ENCODE assay signal across 2 cellular contexts in the genomic region with DNA sequence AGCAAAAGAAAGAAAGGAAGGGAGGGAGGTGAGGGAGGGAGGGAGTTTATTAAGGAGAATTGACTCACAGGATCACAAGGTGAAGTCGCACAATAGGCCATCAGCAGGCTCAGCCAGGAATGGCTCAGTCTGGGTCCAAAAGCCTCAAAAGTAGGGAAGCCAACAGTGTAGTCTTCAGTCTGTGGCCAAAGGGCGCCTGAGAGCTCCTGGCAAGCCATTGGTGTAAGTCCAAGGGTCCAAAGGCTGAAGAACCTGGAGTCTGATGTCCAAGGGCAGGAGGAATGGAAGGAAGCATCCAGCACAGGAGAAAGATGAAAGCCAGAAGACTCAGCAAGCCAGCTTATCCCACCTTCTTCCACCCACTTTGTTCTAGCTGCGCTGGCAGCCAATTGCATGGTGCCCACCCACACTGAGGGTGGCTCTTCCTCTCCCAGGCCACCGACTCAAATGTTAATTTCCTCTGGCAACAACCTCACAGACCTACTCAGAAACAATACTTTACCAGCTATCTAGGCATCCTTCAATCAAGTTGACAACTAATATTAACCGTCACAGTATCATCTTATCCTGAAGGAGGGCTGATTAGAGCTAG.
A peak's percentile ranks its signal among the peaks of the same experiment; 100 is the strongest.
TF ChIP-seq lines count a peak whose summit lies in the region.

No MANE protein-coding gene starts in this region.

TF ChIP-seq in liver, 16 proteins besides CTCF, POLR2A, EP300 and RAD21:
- TF ChIP-seq GABPA (IDR thresholded peaks at IDR 0.05 in 1 of 2, conservative IDR thresholded peaks at IDR 0.05 in 1 of 2) (no peak), TAF1 (conservative IDR thresholded peaks at IDR 0.05) (no peak), FOXA1 (IDR thresholded peaks at IDR 0.05) (no peak), RXRA (IDR thresholded peaks at IDR 0.05) (peak; percentile 60 to 64), JUND (IDR thresholded peaks at IDR 0.05) (peak in 1 of 2 donors; percentile 48), EGR1 (IDR thresholded peaks at IDR 0.05; ENCODE audit: low read depth in 2 of 2) (no peak), NR2F2 (IDR thresholded peaks at IDR 0.05) (no peak), HNF4G (IDR thresholded peaks at IDR 0.05) (peak; percentile 89), SP1 (IDR thresholded peaks at IDR 0.05) (peak; percentile 46), YY1 (IDR thresholded peaks at IDR 0.05) (no peak), HNF4A (conservative IDR thresholded peaks at IDR 0.05) (peak; percentile 94 to 97), FOXA2 (IDR thresholded peaks at IDR 0.05) (no peak)
- TF ChIP-seq, protein P1, sequence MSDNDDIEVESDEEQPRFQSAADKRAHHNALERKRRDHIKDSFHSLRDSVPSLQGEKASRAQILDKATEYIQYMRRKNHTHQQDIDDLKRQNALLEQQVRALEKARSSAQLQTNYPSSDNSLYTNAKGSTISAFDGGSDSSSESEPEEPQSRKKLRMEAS (IDR thresholded peaks at IDR 0.05) = no peak
- TF ChIP-seq, protein P2, sequence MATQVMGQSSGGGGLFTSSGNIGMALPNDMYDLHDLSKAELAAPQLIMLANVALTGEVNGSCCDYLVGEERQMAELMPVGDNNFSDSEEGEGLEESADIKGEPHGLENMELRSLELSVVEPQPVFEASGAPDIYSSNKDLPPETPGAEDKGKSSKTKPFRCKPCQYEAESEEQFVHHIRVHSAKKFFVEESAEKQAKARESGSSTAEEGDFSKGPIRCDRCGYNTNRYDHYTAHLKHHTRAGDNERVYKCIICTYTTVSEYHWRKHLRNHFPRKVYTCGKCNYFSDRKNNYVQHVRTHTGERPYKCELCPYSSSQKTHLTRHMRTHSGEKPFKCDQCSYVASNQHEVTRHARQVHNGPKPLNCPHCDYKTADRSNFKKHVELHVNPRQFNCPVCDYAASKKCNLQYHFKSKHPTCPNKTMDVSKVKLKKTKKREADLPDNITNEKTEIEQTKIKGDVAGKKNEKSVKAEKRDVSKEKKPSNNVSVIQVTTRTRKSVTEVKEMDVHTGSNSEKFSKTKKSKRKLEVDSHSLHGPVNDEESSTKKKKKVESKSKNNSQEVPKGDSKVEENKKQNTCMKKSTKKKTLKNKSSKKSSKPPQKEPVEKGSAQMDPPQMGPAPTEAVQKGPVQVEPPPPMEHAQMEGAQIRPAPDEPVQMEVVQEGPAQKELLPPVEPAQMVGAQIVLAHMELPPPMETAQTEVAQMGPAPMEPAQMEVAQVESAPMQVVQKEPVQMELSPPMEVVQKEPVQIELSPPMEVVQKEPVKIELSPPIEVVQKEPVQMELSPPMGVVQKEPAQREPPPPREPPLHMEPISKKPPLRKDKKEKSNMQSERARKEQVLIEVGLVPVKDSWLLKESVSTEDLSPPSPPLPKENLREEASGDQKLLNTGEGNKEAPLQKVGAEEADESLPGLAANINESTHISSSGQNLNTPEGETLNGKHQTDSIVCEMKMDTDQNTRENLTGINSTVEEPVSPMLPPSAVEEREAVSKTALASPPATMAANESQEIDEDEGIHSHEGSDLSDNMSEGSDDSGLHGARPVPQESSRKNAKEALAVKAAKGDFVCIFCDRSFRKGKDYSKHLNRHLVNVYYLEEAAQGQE (IDR thresholded peaks at IDR 0.05) = no peak
- TF ChIP-seq, protein P3, sequence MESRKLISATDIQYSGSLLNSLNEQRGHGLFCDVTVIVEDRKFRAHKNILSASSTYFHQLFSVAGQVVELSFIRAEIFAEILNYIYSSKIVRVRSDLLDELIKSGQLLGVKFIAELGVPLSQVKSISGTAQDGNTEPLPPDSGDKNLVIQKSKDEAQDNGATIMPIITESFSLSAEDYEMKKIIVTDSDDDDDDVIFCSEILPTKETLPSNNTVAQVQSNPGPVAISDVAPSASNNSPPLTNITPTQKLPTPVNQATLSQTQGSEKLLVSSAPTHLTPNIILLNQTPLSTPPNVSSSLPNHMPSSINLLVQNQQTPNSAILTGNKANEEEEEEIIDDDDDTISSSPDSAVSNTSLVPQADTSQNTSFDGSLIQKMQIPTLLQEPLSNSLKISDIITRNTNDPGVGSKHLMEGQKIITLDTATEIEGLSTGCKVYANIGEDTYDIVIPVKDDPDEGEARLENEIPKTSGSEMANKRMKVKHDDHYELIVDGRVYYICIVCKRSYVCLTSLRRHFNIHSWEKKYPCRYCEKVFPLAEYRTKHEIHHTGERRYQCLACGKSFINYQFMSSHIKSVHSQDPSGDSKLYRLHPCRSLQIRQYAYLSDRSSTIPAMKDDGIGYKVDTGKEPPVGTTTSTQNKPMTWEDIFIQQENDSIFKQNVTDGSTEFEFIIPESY (IDR thresholded peaks at IDR 0.05) = no peak
- TF ChIP-seq, protein P4, sequence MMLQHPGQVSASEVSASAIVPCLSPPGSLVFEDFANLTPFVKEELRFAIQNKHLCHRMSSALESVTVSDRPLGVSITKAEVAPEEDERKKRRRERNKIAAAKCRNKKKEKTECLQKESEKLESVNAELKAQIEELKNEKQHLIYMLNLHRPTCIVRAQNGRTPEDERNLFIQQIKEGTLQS (IDR thresholded peaks at IDR 0.05) = no peak

TF ChIP-seq in HepG2, 621 proteins besides CTCF, POLR2A, EP300 and RAD21:
- no peak for TF ChIP-seq ZNF335 (CRISPR knock-in tag; IDR thresholded peaks at IDR 0.05)
- no peak for TF ChIP-seq SYNCRIP (IDR thresholded peaks at IDR 0.05; ENCODE audit: insufficient read depth, low read depth, low read length)
- no peak for TF ChIP-seq CCAR2 (optimal IDR thresholded peaks at IDR 0.05; ENCODE audit: low read depth, low read length)
- TF ChIP-seq, protein P5, sequence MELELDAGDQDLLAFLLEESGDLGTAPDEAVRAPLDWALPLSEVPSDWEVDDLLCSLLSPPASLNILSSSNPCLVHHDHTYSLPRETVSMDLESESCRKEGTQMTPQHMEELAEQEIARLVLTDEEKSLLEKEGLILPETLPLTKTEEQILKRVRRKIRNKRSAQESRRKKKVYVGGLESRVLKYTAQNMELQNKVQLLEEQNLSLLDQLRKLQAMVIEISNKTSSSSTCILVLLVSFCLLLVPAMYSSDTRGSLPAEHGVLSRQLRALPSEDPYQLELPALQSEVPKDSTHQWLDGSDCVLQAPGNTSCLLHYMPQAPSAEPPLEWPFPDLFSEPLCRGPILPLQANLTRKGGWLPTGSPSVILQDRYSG (CRISPR knock-in tag; IDR thresholded peaks at IDR 0.05) = no peak
- TF ChIP-seq KMT2A (CRISPR knock-in tag; IDR thresholded peaks at IDR 0.05) = no peak
- TF ChIP-seq ATF7 (IDR thresholded peaks at IDR 0.05) = no peak
- TF ChIP-seq ATF7 (CRISPR knock-in tag; IDR thresholded peaks at IDR 0.05) = no peak
- no peak for TF ChIP-seq JUNB (CRISPR knock-in tag; IDR thresholded peaks at IDR 0.05; ENCODE audit: borderline replicate concordance)
- no peak for TF ChIP-seq ZNF101 (CRISPR knock-in tag; IDR thresholded peaks at IDR 0.05; ENCODE audit: borderline replicate concordance, low read depth)
- no peak for TF ChIP-seq SAFB2 (CRISPR knock-in tag; IDR thresholded peaks at IDR 0.05; ENCODE audit: borderline replicate concordance, low read depth)
- no peak for TF ChIP-seq GTF2F1 (IDR thresholded peaks at IDR 0.05; ENCODE audit: low read length)
- TF ChIP-seq, protein P6, sequence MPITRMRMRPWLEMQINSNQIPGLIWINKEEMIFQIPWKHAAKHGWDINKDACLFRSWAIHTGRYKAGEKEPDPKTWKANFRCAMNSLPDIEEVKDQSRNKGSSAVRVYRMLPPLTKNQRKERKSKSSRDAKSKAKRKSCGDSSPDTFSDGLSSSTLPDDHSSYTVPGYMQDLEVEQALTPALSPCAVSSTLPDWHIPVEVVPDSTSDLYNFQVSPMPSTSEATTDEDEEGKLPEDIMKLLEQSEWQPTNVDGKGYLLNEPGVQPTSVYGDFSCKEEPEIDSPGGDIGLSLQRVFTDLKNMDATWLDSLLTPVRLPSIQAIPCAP (CRISPR knock-in tag; IDR thresholded peaks at IDR 0.05; ENCODE audit: low read depth) = no peak
- no peak for TF ChIP-seq ZNF569 (CRISPR knock-in tag; IDR thresholded peaks at IDR 0.05; ENCODE audit: borderline replicate concordance)
